Comparison of ENCODE assay signal across 9 cellular contexts in the genomic region with DNA sequence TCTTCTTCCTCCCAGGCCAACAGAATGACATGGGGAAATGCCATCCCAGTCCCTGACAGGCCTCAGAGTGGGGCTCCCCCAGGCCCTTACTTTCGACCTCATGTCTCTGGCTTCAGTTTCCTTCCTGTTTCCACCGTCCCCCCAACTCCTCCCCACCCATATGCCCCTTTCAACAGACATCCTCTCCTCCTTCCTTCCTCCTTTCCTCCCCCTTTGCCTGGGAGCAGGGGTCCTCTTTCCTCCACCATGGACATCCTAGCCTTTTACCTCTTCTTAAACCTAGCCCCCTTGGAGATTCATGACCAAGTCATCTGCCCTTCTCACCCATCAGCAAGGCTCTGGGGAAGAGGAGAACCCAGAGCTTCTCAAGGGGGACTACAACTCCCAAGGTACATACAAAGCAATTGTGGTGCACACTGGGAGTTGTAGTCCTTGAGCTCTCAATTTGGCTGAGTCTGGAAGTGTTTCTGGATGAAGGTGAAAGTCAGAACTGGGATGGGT. TPM values are rescaled to one million over a fixed set of nuclear protein-coding genes. Genes with fewer than 3 reads are reported as not detected.
DNase-seq lines count a peak whose midpoint lies in the region; ATAC-seq and TF ChIP-seq lines count a peak whose summit lies in the region.
"Had no signal": no experiment of that assay in that cellular context is flagged by ENCODE, and none has a peak within 500 bp of the region (broad histone marks: within the 10 kb centered on the region; RNA-seq: fewer than 3 reads in every experiment).

No MANE protein-coding gene starts in this region.

- H3K9me3 Mint-ChIP-seq in MCF 10A (ENCODE audit: unreplicated experiment) (no peaks in the 10 kb centered on the region), progenitor cell of endocrine pancreas (ENCODE audit: low read depth) (no peaks in the 10 kb centered on the region)
- H3K9me3 Mint-ChIP-seq in T-helper 2 cell treated with Interferon-gamma antibody and Interleukin-4, amounts not matched to agents 5 μg/mL and 100 μg/mL, for 36 hours: no peaks in the 10 kb centered on the region

- peak overlapping the region; percentile 90 for H3K4me3 Mint-ChIP-seq in MCF 10A (ENCODE audit: unreplicated experiment)
- peak overlapping the region; percentile 85 for H3K4me3 Mint-ChIP-seq in T-helper 2 cell treated with Interferon-gamma antibody and Interleukin-4, amounts not matched to agents 5 μg/mL and 100 μg/mL, for 36 hours
- peak overlapping the region; percentile 50 for H3K4me3 Mint-ChIP-seq in progenitor cell of endocrine pancreas (ENCODE audit: low read depth)

- H3K27me3 ChIP-seq in mammary epithelial cell (ENCODE audit: insufficient read depth, low read length): no peaks in the 10 kb centered on the region
- no peaks in the 10 kb centered on the region for H3K27me3 ChIP-seq in endocrine pancreas (ENCODE audit: control insufficient read depth, insufficient read depth, low read length)

- no peak for ATAC-seq in HG03439 (IDR thresholded peaks at IDR 0.05; ENCODE audit: unreplicated experiment)
- ATAC-seq in HG03520 (IDR thresholded peaks at IDR 0.05; ENCODE audit: unreplicated experiment): no peak

- H3K4me1 Mint-ChIP-seq in MCF 10A (ENCODE audit: insufficient read depth, unreplicated experiment) (peaks cover 69% of the 10 kb centered on the region), progenitor cell of endocrine pancreas (ENCODE audit: low read depth) (peaks cover 13% of the 10 kb centered on the region)
- H3K4me1 Mint-ChIP-seq in T-helper 2 cell treated with Interferon-gamma antibody and Interleukin-4, amounts not matched to agents 5 μg/mL and 100 μg/mL, for 36 hours (ENCODE audit: low read depth): peaks cover 41% of the 10 kb centered on the region

- dilution Hi-C loops in mammary epithelial cell (cut with HindIII; ENCODE audit: low sequenced_read_pairs): no loop called here

- POLR2A ChIA-PET in MCF 10A (lab: Yijun Ruan, JAX): interaction anchor here (0.6 to 41.1 kb wide), 6 partner anchors 9 to 44 kb away, joined by 3 to 1917 read pairs (median 10); a partner anchor contains a TSS

- WGBS in mammary epithelial cell (ENCODE audit: low coverage, missing lambda C conversion rate): no CpG with 5 or more reads among the region's 2 CpGs

- H3K4me2 ChIP-seq in mammary epithelial cell (ENCODE audit: insufficient read depth, low read depth, low read length): no peak overlapping the region

- DNase-seq in MCF 10A (ENCODE audit: unreplicated experiment): no peak
- no peak for DNase-seq in mammary epithelial cell
- DNase-seq in T-helper 2 cell treated with Interferon-gamma antibody and Interleukin-4, amounts not matched to agents 5 μg/mL and 100 μg/mL, for 36 hours (ENCODE audit: low spot score): peak; percentile 43
- no peak for DNase-seq in progenitor cell of endocrine pancreas (ENCODE audit: low spot score, unreplicated experiment)
- no peak for DNase-seq in GM19238 (ENCODE audit: insufficient read length, low spot score)

- no peaks in the 10 kb centered on the region for H3K36me3 ChIP-seq in mammary epithelial cell (ENCODE audit: insufficient read depth, low read length)
- no peaks in the 10 kb centered on the region for H3K36me3 ChIP-seq in endocrine pancreas (ENCODE audit: control insufficient read depth, insufficient read depth, low read length)

- CTCF ChIA-PET in MCF 10A (lab: Yijun Ruan, JAX): interaction anchor here (0.9 to 1.8 kb wide), 8 partner anchors 10 to 79 kb away, joined by 3 to 19 read pairs (median 4); a partner anchor contains a TSS
- CTCF ChIA-PET in mammary epithelial cell (lab: Charles Lee; ENCODE audit: low non-redundant PET): no interaction called here

- H3K79me2 ChIP-seq in mammary epithelial cell (ENCODE audit: insufficient read depth, low read length): peaks cover 93% of the 10 kb centered on the region

- in situ Hi-C loops in mammary epithelial cell (cut with MboI; ENCODE audit: low sequenced_read_pairs in 2 of 2): no loop called here

- H3K4me3 ChIP-seq in mammary epithelial cell (replicated peaks in 1 of 3; ENCODE audit: insufficient read depth in 1 of 3, low read depth in 2 of 3, low read length in 3 of 3) (no peak overlapping the region), endocrine pancreas (ENCODE audit: control insufficient read depth, insufficient read depth, low read length) (no peak overlapping the region)

- no peak overlapping the region for H3K27ac ChIP-seq in mammary epithelial cell (ENCODE audit: insufficient read depth, low read depth, low read length)

- H3K9me3 ChIP-seq in mammary epithelial cell (replicated peaks; ENCODE audit: insufficient read depth, low read length): no peaks in the 10 kb centered on the region
- H3K9me3 ChIP-seq in endocrine pancreas (ENCODE audit: control insufficient read depth, low read length): no peaks in the 10 kb centered on the region

- BruUV-seq in MCF 10A (replicated peaks; lab: Mats Ljungman, UMichigan) (no TSS peak), mammary epithelial cell (replicated peaks; lab: Mats Ljungman, UMichigan) (no TSS peak)

- H2AFZ ChIP-seq in mammary epithelial cell (ENCODE audit: low read depth, low read length): no peak overlapping the region

- H3K36me3 Mint-ChIP-seq in MCF 10A (ENCODE audit: insufficient read depth, unreplicated experiment): peaks cover 35% of the 10 kb centered on the region
- H3K36me3 Mint-ChIP-seq in T-helper 2 cell treated with Interferon-gamma antibody and Interleukin-4, amounts not matched to agents 5 μg/mL and 100 μg/mL, for 36 hours (ENCODE audit: low read depth): peaks cover 28% of the 10 kb centered on the region
- no peaks in the 10 kb centered on the region for H3K36me3 Mint-ChIP-seq in progenitor cell of endocrine pancreas (ENCODE audit: insufficient read depth)

- H3K4me1 ChIP-seq in mammary epithelial cell (ENCODE audit: insufficient read depth, low read length) (peaks cover 48% of the 10 kb centered on the region), endocrine pancreas (ENCODE audit: control insufficient read depth, insufficient read depth, low read length) (no peaks in the 10 kb centered on the region)

- intact Hi-C loops in MCF 10A (cut with micrococcal nuclease): no loop called here
- intact Hi-C loops in mammary epithelial cell (cut with micrococcal nuclease): no loop called here

- no peak overlapping the region for H3K9ac ChIP-seq in mammary epithelial cell (ENCODE audit: insufficient read depth, low read length)
- peak overlapping the region; percentile 6 for H3K9ac ChIP-seq in endocrine pancreas (ENCODE audit: control insufficient read depth, insufficient read depth, low read length)

- H3K27ac Mint-ChIP-seq in MCF 10A (ENCODE audit: low read depth, unreplicated experiment) (peak overlapping the region; percentile 97), progenitor cell of endocrine pancreas (no peak overlapping the region)
- H3K27ac Mint-ChIP-seq in T-helper 2 cell treated with Interferon-gamma antibody and Interleukin-4, amounts not matched to agents 5 μg/mL and 100 μg/mL, for 36 hours: peak overlapping the region; percentile 96

- H3K27me3 Mint-ChIP-seq in MCF 10A (ENCODE audit: insufficient read depth, unreplicated experiment): no peaks in the 10 kb centered on the region
- H3K27me3 Mint-ChIP-seq in T-helper 2 cell treated with Interferon-gamma antibody and Interleukin-4, amounts not matched to agents 5 μg/mL and 100 μg/mL, for 36 hours (ENCODE audit: low read depth): no peaks in the 10 kb centered on the region
- no peaks in the 10 kb centered on the region for H3K27me3 Mint-ChIP-seq in progenitor cell of endocrine pancreas

- TF ChIP-seq CTCF in MCF 10A (IDR thresholded peaks at IDR 0.05; ENCODE audit: unreplicated experiment) (no peak), mammary epithelial cell (conservative IDR thresholded peaks at IDR 0.05 in 1 of 2, IDR thresholded peaks at IDR 0.05 in 1 of 2; ENCODE audit: extremely low read depth in 1 of 2, insufficient read depth in 1 of 2, low read depth in 1 of 2, low read length in 2 of 2) (no peak), progenitor cell of endocrine pancreas (IDR thresholded peaks at IDR 0.05; ENCODE audit: unreplicated experiment) (no peak)

- no peaks in the 10 kb centered on the region for H4K20me1 ChIP-seq in mammary epithelial cell (ENCODE audit: insufficient read depth, low read length)

RNA-seq across cellular contexts. Expression of a gene that starts 4.0 kb away (rescaled TPM):
- total RNA-seq in MCF 10A (2022): 169 and 175 TPM in 2 replicates
- 10 to 100 TPM; 33.0 to 51.9 TPM for total RNA-seq in mammary epithelial cell
- polyA plus RNA-seq in mammary epithelial cell: 22.2 TPM
- polyA minus RNA-seq in mammary epithelial cell: 17.8 TPM
- 28.9 and 29.9 TPM in 2 replicates for total RNA-seq in progenitor cell of endocrine pancreas

RNA-seq across cellular contexts. Expression of a gene that starts 13.3 kb away (rescaled TPM):
- total RNA-seq in MCF 10A (2022): 0.83 TPM in 1 of 2 replicates, not detected in the other
- total RNA-seq in mammary epithelial cell: 1 to 10 TPM in 1 of 2 donors, under 1 TPM in 1; 0.82 to 1.5 TPM
- 0.16 TPM for polyA plus RNA-seq in mammary epithelial cell
- not detected for polyA minus RNA-seq in mammary epithelial cell
- 0.84 TPM in 2 replicates for total RNA-seq in progenitor cell of endocrine pancreas
- polyA plus RNA-seq: neural cell had no signal

RNA-seq across cellular contexts. Expression of a gene that starts 23.5 kb away (rescaled TPM):
- total RNA-seq in MCF 10A (2022) (65.4 and 91.1 TPM in 2 replicates), mammary epithelial cell (10 to 100 TPM; 46.4 to 58.5 TPM), progenitor cell of endocrine pancreas (53.7 and 55.9 TPM in 2 replicates)
- 54.2 TPM for polyA plus RNA-seq in mammary epithelial cell
- 43.1 TPM for polyA minus RNA-seq in mammary epithelial cell

RNA-seq across cellular contexts. Expression of a gene that starts 26.9 kb away (rescaled TPM):
- 0.91 and 1.8 TPM in 2 replicates for total RNA-seq in MCF 10A (2022)
- under 1 TPM; 0.33 to 0.66 TPM for total RNA-seq in mammary epithelial cell
- 0.15 TPM for polyA plus RNA-seq in mammary epithelial cell
- polyA minus RNA-seq in mammary epithelial cell: not detected
- total RNA-seq in progenitor cell of endocrine pancreas: 2.2 TPM in 2 replicates

RNA-seq across cellular contexts. Expression of a gene that starts 27.0 kb away (rescaled TPM):
- total RNA-seq in MCF 10A (2022): 0.21 and 0.42 TPM in 2 replicates
- not detected for total RNA-seq in mammary epithelial cell
- not detected for polyA plus RNA-seq in mammary epithelial cell
- not detected for polyA minus RNA-seq in mammary epithelial cell
- not detected in 2 replicates for total RNA-seq in progenitor cell of endocrine pancreas
- polyA plus RNA-seq: neural cell had no signal
